Comparison of ENCODE assay signal across 7 cellular contexts in genomic region chr16:20807822-20808207, GRCh38.
A peak's percentile ranks its signal among the peaks of the same experiment; 100 is the strongest.
DNase-seq lines count a peak whose midpoint lies in the region; ATAC-seq and TF ChIP-seq lines count a peak whose summit lies in the region.

No MANE protein-coding gene starts in this region.

- H3K4me1 ChIP-seq in DND-41 (ENCODE audit: insufficient read depth, low read length): peaks cover 29% of the 10 kb centered on the region

- H2AFZ ChIP-seq in DND-41 (ENCODE audit: low read depth, low read length): peak overlapping the region; percentile 47; the same call in 1 of the 2 replicates

- H3K36me3 ChIP-seq in DND-41 (ENCODE audit: insufficient read depth, low read length) (no peaks in the 10 kb centered on the region; the same call in 1 of the 2 replicates), KOPT-K1 (ENCODE audit: insufficient read depth, low read length) (peaks cover under 1% of the 10 kb centered on the region; the same call in 1 of the 2 replicates)

- TF ChIP-seq CTCF in DND-41 (IDR thresholded peaks at IDR 0.05; ENCODE audit: borderline replicate concordance, extremely low read depth, low read length, poor library complexity, severe bottlenecking) (no peak), nephron (IDR thresholded peaks at IDR 0.05; ENCODE audit: unreplicated experiment in 3 of 3) (no peak)

- no peaks in the 10 kb centered on the region for H3K9me3 Mint-ChIP-seq in activated naive CD8-positive, alpha-beta T cell (ENCODE audit: low read depth)
- H3K9me3 Mint-ChIP-seq in nephron: no peaks in the 10 kb centered on the region

- peak overlapping the region; percentile 56 to 71; a peak in 3 of 4 replicates for H3K4me3 ChIP-seq in DND-41 (ENCODE audit: low read depth in 1 of 2, low read length in 2 of 2)

- H4K20me1 ChIP-seq in DND-41 (ENCODE audit: insufficient read depth, low read length): no peaks in the 10 kb centered on the region

- DNase-seq in DND-41 (no peak), T-helper 9 cell (no peak)

- H3K27ac Mint-ChIP-seq in activated naive CD8-positive, alpha-beta T cell: no peak overlapping the region
- peak overlapping the region; percentile 45 to 77 (median 54) for H3K27ac Mint-ChIP-seq in nephron

- peak overlapping the region; percentile 96 for H3K4me3 Mint-ChIP-seq in activated naive CD8-positive, alpha-beta T cell
- peak overlapping the region; percentile 95 to 99 (median 98) for H3K4me3 Mint-ChIP-seq in nephron

- peak overlapping the region; percentile 97 for H3K9ac ChIP-seq in DND-41 (ENCODE audit: low read depth, low read length)

- H3K9me3 ChIP-seq in DND-41 (ENCODE audit: insufficient read depth, low read length, severe bottlenecking): no peaks in the 10 kb centered on the region
- H3K9me3 ChIP-seq in KOPT-K1 (ENCODE audit: insufficient read depth, low read length, poor library complexity, severe bottlenecking): no peaks in the 10 kb centered on the region

- peak overlapping the region; percentile 98 for H3K27ac ChIP-seq in DND-41 (ENCODE audit: low read length)
- peak overlapping the region; percentile 98 for H3K27ac ChIP-seq in KOPT-K1 (ENCODE audit: low read depth, low read length, poor library complexity, severe bottlenecking)

- no peaks in the 10 kb centered on the region for H3K27me3 Mint-ChIP-seq in activated naive CD8-positive, alpha-beta T cell
- no peaks in the 10 kb centered on the region for H3K27me3 Mint-ChIP-seq in nephron (ENCODE audit: low read depth)

- H3K36me3 Mint-ChIP-seq in activated naive CD8-positive, alpha-beta T cell: no peaks in the 10 kb centered on the region
- no peaks in the 10 kb centered on the region for H3K36me3 Mint-ChIP-seq in nephron (ENCODE audit: low read depth)

- ATAC-seq in DND-41 (ENCODE audit: insufficient read depth, low read depth) (no peak), HG03342 (IDR thresholded peaks at IDR 0.05; ENCODE audit: unreplicated experiment) (no peak), HG03159 (IDR thresholded peaks at IDR 0.05; ENCODE audit: unreplicated experiment) (no peak)

- H3K4me2 ChIP-seq in DND-41 (ENCODE audit: insufficient read depth, low read length): peak overlapping the region; percentile 71

- peaks cover 15% of the 10 kb centered on the region for H3K4me1 Mint-ChIP-seq in activated naive CD8-positive, alpha-beta T cell (ENCODE audit: low read depth)
- peaks cover 12% of the 10 kb centered on the region for H3K4me1 Mint-ChIP-seq in nephron

- H3K27me3 ChIP-seq in DND-41 (ENCODE audit: insufficient read depth, low read length, poor library complexity): peaks cover 10% of the 10 kb centered on the region

- H3K79me2 ChIP-seq in DND-41 (ENCODE audit: insufficient read depth, low read length): peaks cover 21% of the 10 kb centered on the region
